In genomic region chr14:69873877-69874780, GRCh38 we compare ENCODE assay signal across 21 cellular contexts. TPM values are rescaled to one million over a fixed set of nuclear protein-coding genes. Genes with fewer than 3 reads are reported as not detected.
A peak's percentile ranks its signal among the peaks of the same experiment; 100 is the strongest.
DNase-seq lines count a peak whose midpoint lies in the region; ATAC-seq and TF ChIP-seq lines count a peak whose summit lies in the region.
"Had no signal": no experiment of that assay in that cellular context is flagged by ENCODE, and none has a peak within 500 bp of the region (broad histone marks: within the 10 kb centered on the region; RNA-seq: fewer than 3 reads in every experiment).

No MANE protein-coding gene starts in this region.

- H3K27me3 Mint-ChIP-seq in CD8-positive, alpha-beta memory T cell, result peaks cover 25 to 59% of the 10 kb centered on the region in 2 donors

- intact Hi-C loops in mucosa of descending colon (cut with DNase I, micrococcal nuclease), result no loop called here

- ATAC-seq in mucosa of descending colon, result no peak

- TF ChIP-seq CTCF in epithelial cell of esophagus (IDR thresholded peaks at IDR 0.05; ENCODE audit: insufficient read depth, low read depth, low read length, missing control alignments), result no peak
- no peak for TF ChIP-seq CTCF in mucosa of descending colon (IDR thresholded peaks at IDR 0.05)

- H3K27me3 ChIP-seq in MG63, result no peaks in the 10 kb centered on the region
- H3K27me3 ChIP-seq in CD8-positive, alpha-beta memory T cell (ENCODE audit: insufficient read depth, low read length, poor library complexity, severe bottlenecking), result peaks cover 3% of the 10 kb centered on the region
- H3K27me3 ChIP-seq: gastrocnemius medialis, testis had no signal

- CTCF ChIA-PET in CD8-positive, alpha-beta memory T cell (lab: Charles Lee), result no interaction called here

- H3K4me1 Mint-ChIP-seq in CD8-positive, alpha-beta memory T cell, result peaks cover 0 to 2% (median 0%) of the 10 kb centered on the region in 3 donors

- no peaks in the 10 kb centered on the region for H3K36me3 ChIP-seq in MG63
- no peaks in the 10 kb centered on the region for H3K36me3 ChIP-seq in CD8-positive, alpha-beta memory T cell (ENCODE audit: insufficient read depth, low read length)
- H3K36me3 ChIP-seq in mucosa of descending colon (ENCODE audit: low read depth), result no peaks in the 10 kb centered on the region
- H3K36me3 ChIP-seq: gastrocnemius medialis, WERI-Rb-1 had no signal

- H3K9me3 ChIP-seq in MG63 (peaks cover 11% of the 10 kb centered on the region), mucosa of descending colon (no peaks in the 10 kb centered on the region)
- H3K9me3 ChIP-seq in CD8-positive, alpha-beta memory T cell (ENCODE audit: low read length), result no peaks in the 10 kb centered on the region
- H3K9me3 ChIP-seq: gastrocnemius medialis, testis had no signal

- H3K36me3 Mint-ChIP-seq in CD8-positive, alpha-beta memory T cell, result peaks cover 0 to 1% (median 0%) of the 10 kb centered on the region in 3 donors
- H3K36me3 Mint-ChIP-seq: CD4-positive, CD25-positive, alpha-beta regulatory T cell had no signal

- H3K9me3 Mint-ChIP-seq in CD8-positive, alpha-beta memory T cell, result peaks cover 0 to 10% (median 7%) of the 10 kb centered on the region in 5 donors
- H3K9me3 Mint-ChIP-seq: T-helper 1 cell treated with Interleukin-12 subunit alpha and Interleukin-12 subunit beta and Interleukin-4 antibody, amounts not matched to agents 30 μg/mL and 1 μg/mL, for 36 hours had no signal

- H3K4me3 ChIP-seq in MG63 (no peak overlapping the region), epithelial cell of esophagus (ENCODE audit: low read length) (no peak overlapping the region), mucosa of descending colon (no peak overlapping the region)
- H3K4me3 ChIP-seq in CD8-positive, alpha-beta memory T cell (ENCODE audit: low read length), result no peak overlapping the region
- H3K4me3 ChIP-seq: gastrocnemius medialis, testis had no signal

- no peak overlapping the region for H3K4me3 Mint-ChIP-seq in CD8-positive, alpha-beta memory T cell
- H3K4me3 Mint-ChIP-seq: CD4-positive, CD25-positive, alpha-beta regulatory T cell; T-helper 1 cell treated with Interleukin-12 subunit alpha and Interleukin-12 subunit beta and Interleukin-4 antibody, amounts not matched to agents 30 μg/mL and 1 μg/mL, for 36 hours had no signal

- POLR2A ChIA-PET in CD8-positive, alpha-beta memory T cell (lab: Charles Lee), result no interaction called here

- H3K27ac ChIP-seq in CD8-positive, alpha-beta memory T cell (ENCODE audit: low read depth, low read length), result no peak overlapping the region
- H3K27ac ChIP-seq: testis, WERI-Rb-1 had no signal

- no peaks in the 10 kb centered on the region for H3K4me1 ChIP-seq in CD8-positive, alpha-beta memory T cell (ENCODE audit: insufficient read depth, low read length)
- no peaks in the 10 kb centered on the region for H3K4me1 ChIP-seq in mucosa of descending colon (ENCODE audit: low read depth)

- DNase-seq in EH (ENCODE audit: low read depth) (peak; percentile 47), MG63 (peak; percentile 72), epithelial cell of esophagus (ENCODE audit: low read depth) (peak; percentile 36), myocyte (ENCODE audit: low read depth) (peak; percentile 74), occipital lobe (lab: John Stamatoyannopoulos, UW) (no peak), mucosa of descending colon (no peak)
- DNase-seq in activated effector memory CD4-positive, alpha-beta T cell treated with anti-CD3 and anti-CD28 coated beads, Interleukin-2, amount 50 U/mL, for 16 hours, result no peak
- DNase-seq in CD8-positive, alpha-beta memory T cell, result no peak
- DNase-seq: activated CD4-positive, alpha-beta T cell treated with anti-CD3 and anti-CD28 coated beads, Interleukin-2, amount 50 U/mL, for 4 hours; activated naive CD4-positive, alpha-beta T cell; CD4-positive, CD25-positive, alpha-beta regulatory T cell; DMS53; gastrocnemius medialis; Kasumi-1; NCI-H1417 treated with DMSO at 0.1 percent for 48 hours; retina; SHP77 treated with DMSO at 0.1 percent for 48 hours; testis; WERI-Rb-1 had no signal

- peak overlapping the region in 1 of 8 donors; percentile 10 for H3K27ac Mint-ChIP-seq in CD8-positive, alpha-beta memory T cell
- H3K27ac Mint-ChIP-seq: CD4-positive, CD25-positive, alpha-beta regulatory T cell; T-helper 1 cell treated with Interleukin-12 subunit alpha and Interleukin-12 subunit beta and Interleukin-4 antibody, amounts not matched to agents 30 μg/mL and 1 μg/mL, for 36 hours had no signal

RNA-seq across cellular contexts. Expression of gene SMOC1, which starts 5.1 kb away (rescaled TPM):
- 9.7 and 24.1 TPM in 2 replicates for total RNA-seq in MG63 (2014; rRNA removed; shearing (Covaris generic); ENCODE audit: low replicate concordance)
- total RNA-seq in myocyte, result 0.21 and 1.4 TPM in 2 replicates
- 0.61 TPM for polyA plus RNA-seq in myocyte (2012)
- total RNA-seq in occipital lobe, result 18.6 TPM
- not detected for total RNA-seq in CD8-positive, alpha-beta memory T cell
- not detected for polyA plus RNA-seq in CD8-positive, alpha-beta memory T cell
- total RNA-seq in mucosa of descending colon, result 1 to 10 TPM; 1.2 to 2.0 (median 1.7) TPM
- total RNA-seq: CD4-positive, CD25-positive, alpha-beta regulatory T cell; HT-29 had no signal
- polyA plus RNA-seq: CD4-positive, CD25-positive, alpha-beta regulatory T cell had no signal

Comparison
In these comparisons a context has a peak if more than half of its experiments do, and no peak if none do; other contexts are left out.
1. DNase-seq: peak in EH (single experiment), MG63 (single experiment), epithelial cell of esophagus (single experiment) and myocyte (single experiment); none in occipital lobe (single experiment), activated effector memory CD4-positive, alpha-beta T cell treated with anti-CD3 and anti-CD28 coated beads, Interleukin-2, amount 50 U/mL, for 16 hours (single experiment), CD8-positive, alpha-beta memory T cell (0 of 5) and mucosa of descending colon (0 of 3).